ENCODE assay signal across 8 cellular contexts in genomic region chr1:87330954-87331318, GRCh38. TPM values are rescaled to one million over a fixed set of nuclear protein-coding genes. Genes with fewer than 3 reads are reported as not detected.
A peak's percentile ranks its signal among the peaks of the same experiment; 100 is the strongest.
DNase-seq lines count a peak whose midpoint lies in the region; TF ChIP-seq lines count a peak whose summit lies in the region.

No MANE protein-coding gene starts in this region.

- POLR2A ChIA-PET in OCI-LY7 (lab: Charles Lee) = interaction anchor here (0.6 to 1.3 kb wide), 5 partner anchors 21 to 1623 kb away, joined by 3 to 5 read pairs (median 3); partner anchors contain the start of gene ZNHIT6

- H3K27me3 ChIP-seq in osteoblast (ENCODE audit: insufficient read depth, low read length) = no peaks in the 10 kb centered on the region

- no peak overlapping the region for H2AFZ ChIP-seq in OCI-LY7 (ENCODE audit: low read length)
- peak overlapping the region; percentile 80 for H2AFZ ChIP-seq in osteoblast (ENCODE audit: low read length)

- H3K27ac ChIP-seq in OCI-LY7 (ENCODE audit: low read depth, low read length, poor library complexity, severe bottlenecking) (no peak overlapping the region), osteoblast (ENCODE audit: low read depth, low read length) (peak overlapping the region; percentile 62)

- intact Hi-C loops in Calu3 (cut with micrococcal nuclease; ENCODE audit: unreplicated experiment) (loop anchor here (2.0 to 5.0 kb wide), 2 partner anchors 62 to 466 kb away; no protein-coding TSS in a partner anchor), OCI-LY7 (cut with micrococcal nuclease; ENCODE audit: unreplicated experiment) (loop anchor here (10.0 kb wide), 1 partner anchor 1554 kb away; no protein-coding TSS in a partner anchor)

- H3K9me3 Mint-ChIP-seq in Calu3 (ENCODE audit: low read depth, unreplicated experiment) (no peaks in the 10 kb centered on the region), endothelial cell (ENCODE audit: unreplicated experiment) (no peaks in the 10 kb centered on the region)

- H3K9me2 ChIP-seq in OCI-LY7 (ENCODE audit: insufficient read depth, low read length) = no peaks in the 10 kb centered on the region

- H3K9me3 ChIP-seq in OCI-LY7 (ENCODE audit: low read length) (no peaks in the 10 kb centered on the region), osteoblast (ENCODE audit: low read depth, low read length) (no peaks in the 10 kb centered on the region)

- H4K20me1 ChIP-seq in OCI-LY7 (ENCODE audit: insufficient read depth, low read length) = peaks cover 21% of the 10 kb centered on the region; the same call in 1 of the 2 replicates
- H4K20me1 ChIP-seq in osteoblast (ENCODE audit: insufficient read depth, low read length) = peaks cover 4% of the 10 kb centered on the region

- peaks cover 85% of the 10 kb centered on the region for H3K36me3 Mint-ChIP-seq in Calu3 (ENCODE audit: insufficient read depth, unreplicated experiment)
- H3K36me3 Mint-ChIP-seq in endothelial cell (ENCODE audit: low read depth, unreplicated experiment) = peaks cover 5% of the 10 kb centered on the region

- H3K27ac Mint-ChIP-seq in Calu3 (ENCODE audit: unreplicated experiment) (peak overlapping the region; percentile 90), endothelial cell (ENCODE audit: unreplicated experiment) (peak overlapping the region; percentile 89)

- peaks cover 8% of the 10 kb centered on the region; the same call in 1 of the 2 replicates for H3K36me3 ChIP-seq in OCI-LY7 (ENCODE audit: insufficient read depth, low read length)
- H3K36me3 ChIP-seq in osteoblast (ENCODE audit: insufficient read depth, low read length) = no peaks in the 10 kb centered on the region

- peak overlapping the region; percentile 95 for H3K4me2 ChIP-seq in OCI-LY7 (ENCODE audit: low read length)
- H3K4me2 ChIP-seq in osteoblast (ENCODE audit: insufficient read depth, low read length) = peak overlapping the region; percentile 97

- H3K4me1 Mint-ChIP-seq in Calu3 (ENCODE audit: low read depth, unreplicated experiment) (peaks cover 14% of the 10 kb centered on the region), endothelial cell (ENCODE audit: unreplicated experiment) (peaks cover 35% of the 10 kb centered on the region)

- H3K79me2 ChIP-seq in OCI-LY7 (ENCODE audit: insufficient read depth, low read depth, low read length) = no peaks in the 10 kb centered on the region
- peaks cover 66% of the 10 kb centered on the region for H3K79me2 ChIP-seq in osteoblast (ENCODE audit: insufficient read depth, low read length)

- in situ Hi-C loops in KBM-7 (cut with MboI; ENCODE audit: low pct_unique_long_range_greater_than_20kb, low sequenced_read_pairs) = no loop called here

- H3K4me1 ChIP-seq in OCI-LY7 (ENCODE audit: insufficient read depth, low read length, poor library complexity, severe bottlenecking) = peaks cover 45% of the 10 kb centered on the region
- H3K4me1 ChIP-seq in osteoblast (ENCODE audit: insufficient read depth, low read length) = peaks cover 42% of the 10 kb centered on the region

- H3K4me3 ChIP-seq in OCI-LY7 (ENCODE audit: low read depth, low read length, poor library complexity, severe bottlenecking) (peak overlapping the region; percentile 75), osteoblast (ENCODE audit: insufficient read depth, low read length) (peak overlapping the region; percentile 89)

- DNase-seq in Calu3 (no peak), OCI-LY7 (ENCODE audit: low spot score) (no peak), endothelial cell (ENCODE audit: low spot score) (no peak), osteoblast (ENCODE audit: insufficient read length, low spot score, missing footprints) (peak; percentile 84), KBM-7 (no peak), NCI-H2227 (lab: John Stamatoyannopoulos, UW; ENCODE audit: unreplicated experiment) (no peak), NCI-H2171 (lab: John Stamatoyannopoulos, UW) (no peak), glomerular visceral epithelial cell (ENCODE audit: extremely low spot score) (no peak)

- H3K27me3 Mint-ChIP-seq in Calu3 (ENCODE audit: unreplicated experiment) (no peaks in the 10 kb centered on the region), endothelial cell (ENCODE audit: unreplicated experiment) (peaks cover 21% of the 10 kb centered on the region)

- BruUV-seq in Calu3 (replicated peaks; lab: Mats Ljungman, UMichigan) (no TSS peak), OCI-LY7 (replicated peaks; lab: Mats Ljungman, UMichigan) (no TSS peak)

- TF ChIP-seq CTCF in Calu3 (IDR thresholded peaks at IDR 0.05; ENCODE audit: unreplicated experiment) = no peak
- no peak for TF ChIP-seq CTCF in OCI-LY7 (conservative IDR thresholded peaks at IDR 0.05; ENCODE audit: low read length)
- TF ChIP-seq CTCF in endothelial cell (IDR thresholded peaks at IDR 0.05; ENCODE audit: unreplicated experiment) = no peak
- no peak for TF ChIP-seq CTCF in osteoblast (IDR thresholded peaks at IDR 0.05; ENCODE audit: extremely low read depth, low read depth, low read length)

- CTCF ChIA-PET in Calu3 (lab: Charles Lee) = interaction anchor here (0.6 to 0.7 kb wide), 3 partner anchors 108 to 848 kb away, joined by 3 to 11 read pairs (median 5); no protein-coding TSS in a partner anchor
- CTCF ChIA-PET in OCI-LY7 (lab: Charles Lee; ENCODE audit: unreplicated experiment) = no interaction called here

- H3K4me3 Mint-ChIP-seq in Calu3 (ENCODE audit: low read depth, unreplicated experiment) (peak overlapping the region; percentile 94), endothelial cell (ENCODE audit: unreplicated experiment) (peak overlapping the region; percentile 95)

RNA-seq across cellular contexts. Expression of gene LMO4, which starts 2.3 kb away (rescaled TPM):
- total RNA-seq in Calu3 (2022) (95.0 and 132 TPM in 2 replicates), OCI-LY7 (2022) (35.8 and 51.2 TPM in 2 replicates), endothelial cell (ENCODE audit: unreplicated experiment) (25.9 TPM), osteoblast (61.9 and 62.8 TPM in 2 replicates)
- 14.5 and 19.9 TPM in 2 replicates for total RNA-seq in OCI-LY7 (2014; rRNA removed; shearing (Covaris generic))
